ENCODE assay signal across 18 cellular contexts in the genomic region with DNA sequence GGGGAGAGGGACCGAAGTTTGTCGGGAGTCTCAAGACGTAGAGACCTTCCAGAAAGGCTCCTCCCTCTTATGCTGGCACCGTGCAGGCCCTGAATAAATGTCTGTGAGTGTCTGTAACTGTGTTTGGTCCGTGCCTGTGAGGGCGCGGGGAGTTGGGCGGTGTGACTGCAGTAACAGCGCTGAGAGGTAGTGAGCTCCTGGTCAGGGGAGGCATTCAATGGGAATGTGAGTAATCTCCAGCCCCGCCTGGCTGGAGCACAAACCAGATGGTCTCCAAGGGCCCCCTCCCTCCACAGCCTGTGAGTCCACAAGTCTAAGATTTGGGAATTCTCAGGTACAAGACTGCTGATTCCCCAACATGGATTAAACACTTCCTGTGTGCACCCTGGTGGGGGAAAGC.
A peak's percentile ranks its signal among the peaks of the same experiment; 100 is the strongest.
DNase-seq lines count a peak whose midpoint lies in the region; ATAC-seq and TF ChIP-seq lines count a peak whose summit lies in the region.
"Had no signal": no experiment of that assay in that cellular context is flagged by ENCODE, and none has a peak within 500 bp of the region (broad histone marks: within the 10 kb centered on the region; RNA-seq: fewer than 3 reads in every experiment).

No MANE protein-coding gene starts in this region.

- CTCF ChIA-PET in activated naive CD4-positive, alpha-beta T cell treated with anti-CD3 and anti-CD28 coated beads, Interleukin-2, amount 10 ng/mL, durations not matched to agents 7 days and 5 days (lab: Charles Lee) = no interaction called here
- CTCF ChIA-PET in Calu3 (lab: Charles Lee) = interaction anchor here (0.6 kb wide), 1 partner anchor 51 kb away, joined by 5 read pairs; no protein-coding TSS in a partner anchor

- WGBS in spleen, 5 donors = 76 to 85% (median 83%) methylated on average over 9 to 10 of the region's 10 CpGs

- intact Hi-C loops in left lung (cut with DNase I) (no loop called here), spleen (cut with DNase I; ENCODE audit: low total_unique reads) (no loop called here), Calu3 (cut with micrococcal nuclease; ENCODE audit: unreplicated experiment) (no loop called here)

- H3K27me3 Mint-ChIP-seq in activated naive CD4-positive, alpha-beta T cell treated with anti-CD3 and anti-CD28 coated beads, Interleukin-2, amount 10 ng/mL, durations not matched to agents 7 days and 5 days = no peaks in the 10 kb centered on the region
- H3K27me3 Mint-ChIP-seq in chondrocyte (ENCODE audit: low read depth) (peaks cover 17% of the 10 kb centered on the region), Calu3 (ENCODE audit: unreplicated experiment) (no peaks in the 10 kb centered on the region)

- no peak overlapping the region for H3K4me3 Mint-ChIP-seq in activated naive CD4-positive, alpha-beta T cell treated with anti-CD3 and anti-CD28 coated beads, Interleukin-2, amount 10 ng/mL, durations not matched to agents 7 days and 5 days
- H3K4me3 Mint-ChIP-seq in chondrocyte (ENCODE audit: unreplicated experiment) = no peak overlapping the region
- no peak overlapping the region for H3K4me3 Mint-ChIP-seq in Calu3 (ENCODE audit: low read depth, unreplicated experiment)

- no TSS peak for BruUV-seq in Calu3 (replicated peaks; lab: Mats Ljungman, UMichigan)

- H3K36me3 ChIP-seq in left lung (no peaks in the 10 kb centered on the region), spleen (no peaks in the 10 kb centered on the region)
- H3K36me3 ChIP-seq: HAP-1 had no signal

- H3K36me3 Mint-ChIP-seq in activated naive CD4-positive, alpha-beta T cell treated with anti-CD3 and anti-CD28 coated beads, Interleukin-2, amount 10 ng/mL, durations not matched to agents 7 days and 5 days = no peaks in the 10 kb centered on the region
- H3K36me3 Mint-ChIP-seq in chondrocyte (ENCODE audit: low read depth) (no peaks in the 10 kb centered on the region), Calu3 (ENCODE audit: insufficient read depth, unreplicated experiment) (no peaks in the 10 kb centered on the region)

- H3K4me1 ChIP-seq in left lung = no peaks in the 10 kb centered on the region
- no peaks in the 10 kb centered on the region for H3K4me1 ChIP-seq in spleen
- H3K4me1 ChIP-seq: HAP-1 had no signal

- H3K9me3 ChIP-seq in left lung (no peaks in the 10 kb centered on the region), spleen (no peaks in the 10 kb centered on the region)
- H3K9me3 ChIP-seq: HAP-1 had no signal

- no peak for TF ChIP-seq POLR2A in spleen (IDR thresholded peaks at IDR 0.05)

- H3K4me1 Mint-ChIP-seq in activated naive CD4-positive, alpha-beta T cell treated with anti-CD3 and anti-CD28 coated beads, Interleukin-2, amount 10 ng/mL, durations not matched to agents 7 days and 5 days = no peaks in the 10 kb centered on the region
- H3K4me1 Mint-ChIP-seq in chondrocyte (ENCODE audit: low read depth) (no peaks in the 10 kb centered on the region), Calu3 (ENCODE audit: low read depth, unreplicated experiment) (no peaks in the 10 kb centered on the region)

- TF ChIP-seq CTCF in chondrocyte (IDR thresholded peaks at IDR 0.05) (no peak), left lung (IDR thresholded peaks at IDR 0.05) (no peak), spleen (IDR thresholded peaks at IDR 0.05 in 8 of 11, conservative IDR thresholded peaks at IDR 0.05 in 3 of 11) (no peak), Calu3 (IDR thresholded peaks at IDR 0.05; ENCODE audit: unreplicated experiment) (no peak)

- ATAC-seq in left lung (no peak), GM19455 (IDR thresholded peaks at IDR 0.05; ENCODE audit: unreplicated experiment) (no peak)

- H3K27ac Mint-ChIP-seq in activated naive CD4-positive, alpha-beta T cell treated with anti-CD3 and anti-CD28 coated beads, Interleukin-2, amount 10 ng/mL, durations not matched to agents 7 days and 5 days = no peak overlapping the region
- H3K27ac Mint-ChIP-seq in chondrocyte (ENCODE audit: unreplicated experiment) (no peak overlapping the region), Calu3 (ENCODE audit: unreplicated experiment) (no peak overlapping the region)

- H3K27ac ChIP-seq in left lung = no peak overlapping the region
- H3K27ac ChIP-seq in spleen = no peak overlapping the region

- peaks cover 2% of the 10 kb centered on the region for H3K9me3 Mint-ChIP-seq in activated naive CD4-positive, alpha-beta T cell treated with anti-CD3 and anti-CD28 coated beads, Interleukin-2, amount 10 ng/mL, durations not matched to agents 7 days and 5 days
- H3K9me3 Mint-ChIP-seq in chondrocyte (ENCODE audit: low read depth) = no peaks in the 10 kb centered on the region
- H3K9me3 Mint-ChIP-seq in Calu3 (ENCODE audit: low read depth, unreplicated experiment) = peaks cover 2% of the 10 kb centered on the region

- H3K27me3 ChIP-seq in left lung = peaks cover 0 to 57% of the 10 kb centered on the region in 2 donors
- H3K27me3 ChIP-seq in spleen (replicated peaks in 1 of 7) = peaks cover 0 to 9% (median 0%) of the 10 kb centered on the region in 7 donors

- DNase-seq in activated naive CD4-positive, alpha-beta T cell treated with anti-CD3 and anti-CD28 coated beads, Interleukin-2, amount 10 ng/mL, durations not matched to agents 7 days and 5 days = peak; percentile 1
- no peak for DNase-seq in activated naive CD4-positive, alpha-beta T cell treated with Interleukin-2 at 50 U/mL for 16 hours
- DNase-seq in chondrocyte (ENCODE audit: low spot score) (peak; percentile 72), left lung (peak; percentile 7 to 34), spleen (peak; percentile 58), Calu3 (no peak), SKM-1 (lab: John Stamatoyannopoulos, UW; ENCODE audit: unreplicated experiment) (no peak)
- DNase-seq: 8988T, COR-L47, GF-D8, Kasumi-1, NCI-H1105, NCI-H1694, NCI-H2081 treated with DMSO at 0.1 percent for 48 hours, NCI-H446 treated with DMSO at 0.1 percent for 48 hours, NCI-H748 treated with DMSO at 0.1 percent for 48 hours had no signal

- H3K4me3 ChIP-seq in left lung (no peak overlapping the region), spleen (no peak overlapping the region)
- H3K4me3 ChIP-seq: HAP-1 had no signal

Comparison
In these comparisons a context has a peak if more than half of its experiments do, and no peak if none do; other contexts are left out.
1. DNase-seq: peak in activated naive CD4-positive, alpha-beta T cell treated with anti-CD3 and anti-CD28 coated beads, Interleukin-2, amount 10 ng/mL, durations not matched to agents 7 days and 5 days (single experiment), chondrocyte (single experiment), left lung (2 of 2) and spleen (single experiment); none in activated naive CD4-positive, alpha-beta T cell treated with Interleukin-2 at 50 U/mL for 16 hours (single experiment), Calu3 (single experiment) and SKM-1 (single experiment).